ENCODE assay signal across 8 cellular contexts in the genomic region with DNA sequence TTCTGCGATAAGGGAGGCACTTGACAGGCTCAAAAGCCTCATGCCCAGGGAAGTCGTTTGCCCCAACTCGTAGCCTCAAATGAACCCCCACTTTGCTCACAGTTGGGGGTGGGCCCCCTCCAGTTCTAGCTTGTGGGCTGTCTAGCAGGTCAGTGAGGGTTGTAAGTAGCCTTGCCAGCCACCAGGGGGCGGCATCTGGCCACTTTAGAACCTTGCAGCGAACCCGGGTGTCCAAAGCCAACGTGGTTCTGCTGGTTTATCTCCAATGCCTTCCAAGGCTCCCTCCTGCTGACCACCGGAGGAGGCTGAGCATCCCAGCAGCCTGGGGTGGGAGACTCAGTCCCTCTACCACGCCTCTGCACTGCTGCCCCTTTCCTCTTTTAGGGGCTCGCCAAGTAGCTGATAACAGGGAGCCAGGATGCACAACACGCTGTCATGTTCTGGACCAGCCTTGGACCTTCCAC. TPM values are rescaled to one million over a fixed set of nuclear protein-coding genes. Genes with fewer than 3 reads are reported as not detected.
DNase-seq lines count a peak whose midpoint lies in the region; ATAC-seq and TF ChIP-seq lines count a peak whose summit lies in the region.

No MANE protein-coding gene starts in this region.

- H3K27ac ChIP-seq in Panc1 (ENCODE audit: low read length): no peak overlapping the region

- ATAC-seq in GM18868 (IDR thresholded peaks at IDR 0.05; ENCODE audit: unreplicated experiment): peak; percentile 79
- peak; percentile 92 for ATAC-seq in Panc1

- no peaks in the 10 kb centered on the region for H3K36me3 ChIP-seq in Panc1 (ENCODE audit: control insufficient read depth, insufficient read depth, low read length)

- H3K4me3 ChIP-seq in Panc1 (ENCODE audit: low read depth in 2 of 2, low read length in 2 of 2): peak overlapping the region in 1 of 2 experiments; percentile 3; a peak in 1 of 4 replicates
- no peak overlapping the region for H3K4me3 ChIP-seq in foreskin fibroblast (ENCODE audit: low read depth in 1 of 2, low read length in 2 of 2)

- intact Hi-C loops in Panc1 (cut with micrococcal nuclease; ENCODE audit: unreplicated experiment): loop anchor here (2.0 to 10.0 kb wide), 2 partner anchors 95 to 297 kb away; no protein-coding TSS in a partner anchor

- CTCF ChIA-PET in Panc1 (lab: Charles Lee): interaction anchor here (0.8 kb wide), 1 partner anchor 95 kb away, joined by 4 read pairs; no protein-coding TSS in a partner anchor

- in situ Hi-C loops in Panc1 (cut with HindIII; ENCODE audit: low pct_unique_long_range_greater_than_20kb, low sequenced_read_pairs): no loop called here

- no peaks in the 10 kb centered on the region for H3K27me3 ChIP-seq in Panc1 (ENCODE audit: control insufficient read depth, insufficient read depth, low read length)

- BruUV-seq in Panc1 (replicated peaks; lab: Mats Ljungman, UMichigan): no TSS peak

- no peaks in the 10 kb centered on the region for H3K4me1 ChIP-seq in Panc1 (ENCODE audit: control insufficient read depth, insufficient read depth, low read length)

- DNase-seq in AG08396 (ENCODE audit: low spot score): peak; percentile 89
- peak; percentile 39 for DNase-seq in HS-27A (ENCODE audit: low read depth)
- DNase-seq in Panc1 (ENCODE audit: low read depth, low spot score): peak; percentile 48
- peak; percentile 49 for DNase-seq in activated T-helper 1 cell treated with Interleukin-2 at 50 U/mL for 16 hours (ENCODE audit: low read depth)
- DNase-seq in foreskin fibroblast: peak; percentile 55 to 87
- DNase-seq in occipital lobe (lab: John Stamatoyannopoulos, UW): peak; percentile 48
- peak; percentile 85 for DNase-seq in superior temporal gyrus (ENCODE audit: extremely low spot score)

- H3K9me3 ChIP-seq in Panc1 (ENCODE audit: control insufficient read depth, insufficient read depth, low read depth, low read length): no peaks in the 10 kb centered on the region

- POLR2A ChIA-PET in Panc1 (lab: Charles Lee): no interaction called here

- TF ChIP-seq CTCF in Panc1 (IDR thresholded peaks at IDR 0.05) (peak; percentile 89), foreskin fibroblast (IDR thresholded peaks at IDR 0.05; ENCODE audit: low read depth, low read length) (peak; percentile 90)

RNA-seq across cellular contexts. Expression of a gene that starts 9.2 kb away (rescaled TPM):
- total RNA-seq in Panc1 (2021; ENCODE audit: unreplicated experiment) (13.6 TPM), occipital lobe (70.8 TPM)
- polyA plus RNA-seq in Panc1 (2012; ENCODE audit: insufficient read length): 7.9 TPM

RNA-seq across cellular contexts. Expression of a gene that starts 43.0 kb away (rescaled TPM):
- total RNA-seq in Panc1 (2021; ENCODE audit: unreplicated experiment) (45.2 TPM), occipital lobe (17.8 TPM)
- 25.0 TPM for polyA plus RNA-seq in Panc1 (2012; ENCODE audit: insufficient read length)

Comparison
In these comparisons a context has a peak if more than half of its experiments do, and no peak if none do; other contexts are left out.
1. DNase-seq: peak in every context shown above with its lines; median percentile 89 in AG08396; 85 in superior temporal gyrus; 71 in foreskin fibroblast; 49 in activated T-helper 1 cell treated with Interleukin-2 at 50 U/mL for 16 hours; 48 in Panc1; 48 in occipital lobe; 39 in HS-27A.